Comparison of ENCODE assay signal across 13 cellular contexts in genomic region chr6:155328074-155328538, GRCh38. TPM values are rescaled to one million over a fixed set of nuclear protein-coding genes. Genes with fewer than 3 reads are reported as not detected.
A peak's percentile ranks its signal among the peaks of the same experiment; 100 is the strongest.
DNase-seq lines count a peak whose midpoint lies in the region; ATAC-seq, FAIRE-seq and TF ChIP-seq lines count a peak whose summit lies in the region.
"Had no signal": no experiment of that assay in that cellular context is flagged by ENCODE, and none has a peak within 500 bp of the region (broad histone marks: within the 10 kb centered on the region; RNA-seq: fewer than 3 reads in every experiment).

No MANE protein-coding gene starts in this region.

- TF ChIP-seq RAD21 in A549 (conservative IDR thresholded peaks at IDR 0.05 in 1 of 2, IDR thresholded peaks at IDR 0.05 in 1 of 2), result no peak

- peaks cover 5% of the 10 kb centered on the region for H3K36me3 Mint-ChIP-seq in activated naive CD8-positive, alpha-beta T cell treated with anti-CD3 and anti-CD28 coated beads for 36 hours
- H3K36me3 Mint-ChIP-seq: mesothelial cell of epicardium had no signal

- H3K4me3 Mint-ChIP-seq in activated naive CD8-positive, alpha-beta T cell treated with anti-CD3 and anti-CD28 coated beads for 36 hours, result no peak overlapping the region
- H3K4me3 Mint-ChIP-seq: activated T-helper 1 cell treated with anti-CD3 and anti-CD28 coated beads, Interleukin-12 subunit alpha, Interleukin-12 subunit beta, Interleukin-2, Interleukin-4 antibody, amounts not matched to agents 30 ng/mL and 10 ng/mL and 1 ng/mL, durations not matched to agents 14 hours and 24 hours and 36 hours; mesothelial cell of epicardium had no signal

- peaks cover 32% of the 10 kb centered on the region for H3K4me1 Mint-ChIP-seq in activated naive CD8-positive, alpha-beta T cell treated with anti-CD3 and anti-CD28 coated beads for 36 hours

- POLR2A ChIA-PET in A549 (lab: Yijun Ruan, JAX), result interaction anchor here (1.0 kb wide), 1 partner anchor 13 kb away, joined by 3 read pairs; no protein-coding TSS in a partner anchor

- H3K27me3 Mint-ChIP-seq in activated naive CD8-positive, alpha-beta T cell treated with anti-CD3 and anti-CD28 coated beads for 36 hours, result no peaks in the 10 kb centered on the region

- WGBS in A549 (ENCODE audit: missing lambda C conversion rate), result 86% methylated on average over 6 of the region's 6 CpGs

- H3K27ac ChIP-seq in A549 (peak overlapping the region; percentile 4 to 81; a peak in 5 of 6 replicates), DOHH2 (ENCODE audit: low read depth, low read length) (peak overlapping the region; percentile 22; the same call in 1 of the 2 replicates), muscle layer of duodenum (ENCODE audit: low read length) (peak overlapping the region; percentile 52)
- H3K27ac ChIP-seq: dorsolateral prefrontal cortex, gastroesophageal sphincter, testis had no signal

- CTCF ChIA-PET in A549 (lab: Yijun Ruan, JAX), result interaction anchor here (0.6 to 2.7 kb wide), 8 partner anchors 10 to 227 kb away, joined by 3 to 13 read pairs (median 3); no protein-coding TSS in a partner anchor

- peaks cover 14% of the 10 kb centered on the region; the same call in 2 of the 3 replicates for H3K4me1 ChIP-seq in A549
- H3K4me1 ChIP-seq in DOHH2 (ENCODE audit: control insufficient read depth, low read length), result peaks cover 42% of the 10 kb centered on the region
- H3K4me1 ChIP-seq in muscle layer of duodenum (ENCODE audit: control insufficient read depth in 1 of 2, insufficient read depth in 2 of 2, low read length in 2 of 2), result no peaks in the 10 kb centered on the region
- H3K4me1 ChIP-seq: testis had no signal

- no peak overlapping the region for H3K4me3 ChIP-seq in A549
- H3K4me3 ChIP-seq in DOHH2 (ENCODE audit: low read length), result no peak overlapping the region
- no peak overlapping the region for H3K4me3 ChIP-seq in muscle layer of duodenum (ENCODE audit: low read depth in 1 of 2, low read length in 2 of 2)
- H3K4me3 ChIP-seq: dorsolateral prefrontal cortex, gastroesophageal sphincter, testis had no signal

- no peak for TF ChIP-seq CTCF in A549 (IDR thresholded peaks at IDR 0.05)
- TF ChIP-seq CTCF in DOHH2 (IDR thresholded peaks at IDR 0.05; ENCODE audit: low read depth, low read length, poor library complexity, severe bottlenecking), result no peak

- H3K27me3 ChIP-seq in DOHH2 (ENCODE audit: control insufficient read depth, low read length) (no peaks in the 10 kb centered on the region), muscle layer of duodenum (ENCODE audit: low read depth, low read length) (no peaks in the 10 kb centered on the region)
- H3K27me3 ChIP-seq: dorsolateral prefrontal cortex, gastroesophageal sphincter, testis had no signal

- no peak for FAIRE-seq in A549 (lab: Jason Lieb, UNC)

- H3K9me3 Mint-ChIP-seq in activated naive CD8-positive, alpha-beta T cell treated with anti-CD3 and anti-CD28 coated beads for 36 hours, result no peaks in the 10 kb centered on the region
- H3K9me3 Mint-ChIP-seq: activated T-helper 1 cell treated with anti-CD3 and anti-CD28 coated beads, Interleukin-12 subunit alpha, Interleukin-12 subunit beta, Interleukin-2, Interleukin-4 antibody, amounts not matched to agents 30 ng/mL and 10 ng/mL and 1 ng/mL, durations not matched to agents 14 hours and 24 hours and 36 hours; mesothelial cell of epicardium had no signal

- no peaks in the 10 kb centered on the region; the same call in 1 of the 2 replicates for H3K36me3 ChIP-seq in DOHH2 (ENCODE audit: control insufficient read depth, low read length)
- no peaks in the 10 kb centered on the region for H3K36me3 ChIP-seq in muscle layer of duodenum (ENCODE audit: control insufficient read depth in 1 of 2, insufficient read depth in 2 of 2, low read length in 2 of 2)
- H3K36me3 ChIP-seq: gastroesophageal sphincter had no signal

- H3K9me3 ChIP-seq in A549, result no peaks in the 10 kb centered on the region
- H3K9me3 ChIP-seq in DOHH2 (ENCODE audit: control insufficient read depth, insufficient read depth, low read length), result no peaks in the 10 kb centered on the region
- no peaks in the 10 kb centered on the region for H3K9me3 ChIP-seq in muscle layer of duodenum (ENCODE audit: control insufficient read depth in 1 of 2, low read length in 2 of 2)
- H3K9me3 ChIP-seq: gastroesophageal sphincter, testis had no signal

- no peaks in the 10 kb centered on the region for H3K79me2 ChIP-seq in DOHH2 (ENCODE audit: control insufficient read depth, low read length)

- H3K9me2 ChIP-seq in DOHH2 (replicated peaks; ENCODE audit: control insufficient read depth, low read length), result no peaks in the 10 kb centered on the region

- no peak for TF ChIP-seq POLR2A in A549 (IDR thresholded peaks at IDR 0.05; ENCODE audit: low read length)

- H3F3A ChIP-seq in DOHH2 (ENCODE audit: control insufficient read depth, insufficient read depth), result peaks cover 3% of the 10 kb centered on the region; the same call in 1 of the 2 replicates

- no peak for DNase-seq in A549 (ENCODE audit: low read depth in 1 of 2, low spot score in 1 of 2)
- no peak for DNase-seq in activated naive CD8-positive, alpha-beta T cell treated with anti-CD3 and anti-CD28 coated beads for 36 hours
- no peak for DNase-seq in NCI-H1417 treated with DMSO at 0.1 percent for 48 hours (lab: John Stamatoyannopoulos, UW)
- DNase-seq in NCI-H1436 (lab: John Stamatoyannopoulos, UW), result no peak
- DNase-seq: NCI-H226 had no signal

- ATAC-seq in A549 (no peak), GM18867 (IDR thresholded peaks at IDR 0.05; ENCODE audit: unreplicated experiment) (no peak)

- no peak overlapping the region for H3K4me2 ChIP-seq in A549
- H3K4me2 ChIP-seq in DOHH2 (ENCODE audit: low read length), result peak overlapping the region; percentile 6; the same call in 1 of the 2 replicates

- no peak for TF ChIP-seq EP300 in A549 (IDR thresholded peaks at IDR 0.05)

- H3K27ac Mint-ChIP-seq in activated naive CD8-positive, alpha-beta T cell treated with anti-CD3 and anti-CD28 coated beads for 36 hours, result peak overlapping the region; percentile 58

- no peaks in the 10 kb centered on the region for H4K20me1 ChIP-seq in DOHH2 (ENCODE audit: control insufficient read depth, insufficient read depth, low read depth, low read length)

TF ChIP-seq in A549, 52 proteins besides CTCF, POLR2A, EP300 and RAD21:
- no peak for TF ChIP-seq MAFK (IDR thresholded peaks at IDR 0.05; ENCODE audit: partially characterized antibody)
- TF ChIP-seq ZC3H11A (IDR thresholded peaks at IDR 0.05), result no peak
- no peak for TF ChIP-seq POLR2AphosphoS2 (conservative IDR thresholded peaks at IDR 0.05; ENCODE audit: low read length)
- TF ChIP-seq MAX (IDR thresholded peaks at IDR 0.05), result no peak
- no peak for TF ChIP-seq SREBF2 (IDR thresholded peaks at IDR 0.05)
- TF ChIP-seq KDM5A (IDR thresholded peaks at IDR 0.05), result no peak
- no peak for TF ChIP-seq FOSB (CRISPR knock-in tag; IDR thresholded peaks at IDR 0.05)
- TF ChIP-seq ZNF302 (CRISPR knock-in tag; IDR thresholded peaks at IDR 0.05), result no peak
- no peak for TF ChIP-seq ZFP36 (IDR thresholded peaks at IDR 0.05; ENCODE audit: borderline replicate concordance, partially characterized antibody)
- TF ChIP-seq, protein P1, sequence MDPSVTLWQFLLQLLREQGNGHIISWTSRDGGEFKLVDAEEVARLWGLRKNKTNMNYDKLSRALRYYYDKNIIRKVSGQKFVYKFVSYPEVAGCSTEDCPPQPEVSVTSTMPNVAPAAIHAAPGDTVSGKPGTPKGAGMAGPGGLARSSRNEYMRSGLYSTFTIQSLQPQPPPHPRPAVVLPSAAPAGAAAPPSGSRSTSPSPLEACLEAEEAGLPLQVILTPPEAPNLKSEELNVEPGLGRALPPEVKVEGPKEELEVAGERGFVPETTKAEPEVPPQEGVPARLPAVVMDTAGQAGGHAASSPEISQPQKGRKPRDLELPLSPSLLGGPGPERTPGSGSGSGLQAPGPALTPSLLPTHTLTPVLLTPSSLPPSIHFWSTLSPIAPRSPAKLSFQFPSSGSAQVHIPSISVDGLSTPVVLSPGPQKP (IDR thresholded peaks at IDR 0.05; ENCODE audit: low read depth, low read length), result no peak
- no peak for TF ChIP-seq HMGXB4 (CRISPR knock-in tag; IDR thresholded peaks at IDR 0.05; ENCODE audit: borderline replicate concordance)
- TF ChIP-seq PHF8 (IDR thresholded peaks at IDR 0.05; ENCODE audit: borderline replicate concordance, low read depth), result no peak
- no peak for TF ChIP-seq NR3C1 (IDR thresholded peaks at IDR 0.05)
- no peak for TF ChIP-seq SMC3 (IDR thresholded peaks at IDR 0.05)
- no peak for TF ChIP-seq FOXS1 (CRISPR knock-in tag; IDR thresholded peaks at IDR 0.05)
- no peak for TF ChIP-seq RCOR1 (IDR thresholded peaks at IDR 0.05; ENCODE audit: low read depth, low read length)
- no peak for TF ChIP-seq JUNB (IDR thresholded peaks at IDR 0.05)
- no peak for TF ChIP-seq MAZ (IDR thresholded peaks at IDR 0.05; ENCODE audit: borderline replicate concordance, low read depth, low read length)

RNA-seq across cellular contexts. Expression of gene TFB1M, which starts 13.8 kb away (rescaled TPM):
- 16.8 and 19.5 TPM in 2 replicates for polyA plus RNA-seq in A549 (2011; rRNA removed)
- polyA plus RNA-seq in A549 (2012; cell fraction: cytosol; rRNA removed), result 8.1 and 8.2 TPM in 2 replicates
- 8.2 and 13.7 TPM in 2 replicates for polyA plus RNA-seq in A549 (2012; cell fraction: nucleus; rRNA removed)
- polyA plus RNA-seq in A549 (2017; fragmentation: RNase III; extraction: RNeasy Plus Mini Kit Qiagen cat#74134 plus additional on column Dnase treatment), result 9.2 to 9.8 TPM (median 9.8 TPM) in 3 replicates
- 12.8 and 18.6 TPM in 2 replicates for polyA minus RNA-seq in A549 (2011; rRNA and poly(A)+ RNA removed)
- 10 to 100 TPM; 48.5 to 54.9 TPM for total RNA-seq in activated naive CD8-positive, alpha-beta T cell treated with anti-CD3 and anti-CD28 coated beads for 36 hours
